22 cellular contexts compared by ENCODE assay signal in the genomic region with DNA sequence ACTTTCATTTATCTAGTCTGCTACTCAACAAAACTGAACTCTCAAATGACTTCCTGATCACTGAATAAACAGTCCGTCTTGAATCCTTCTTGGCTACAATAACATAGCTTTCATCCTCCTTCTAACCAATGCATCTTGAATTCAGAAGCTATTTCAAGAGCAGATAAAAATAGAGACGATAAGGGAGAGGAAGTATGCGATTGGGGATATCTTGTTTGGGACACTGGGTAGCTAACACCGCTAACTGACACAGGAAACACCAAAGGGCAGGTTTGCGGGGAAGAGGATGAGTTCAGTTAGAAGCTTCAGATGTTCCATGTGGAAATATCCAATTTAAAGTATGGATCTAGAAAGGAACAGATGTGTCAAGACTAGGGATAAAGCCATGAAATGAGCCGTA.
"Had no signal": no experiment of that assay in that cellular context is flagged by ENCODE, and none has a peak within 500 bp of the region (broad histone marks: within the 10 kb centered on the region; RNA-seq: fewer than 3 reads in every experiment).

No MANE protein-coding gene starts in this region.

- H3K27ac ChIP-seq: foreskin keratinocyte, hepatocyte, left lung, parathyroid adenoma, WERI-Rb-1 had no signal

- H3K27me3 ChIP-seq: hepatocyte, left lung had no signal

- H3K36me3 ChIP-seq: left lung, WERI-Rb-1 had no signal

- H3K9me3 ChIP-seq: left lung had no signal

- ATAC-seq: activated CD8-positive, alpha-beta T cell treated with anti-CD3 and anti-CD28 coated beads, Interleukin-2, amount 10 ng/mL, durations not matched to agents 7 days and 5 days; activated naive CD8-positive, alpha-beta T cell treated with anti-CD3 and anti-CD28 coated beads, Interleukin-2, amount 50 U/mL, for 24 hours; foreskin keratinocyte; left lung; sciatic nerve; stimulated activated naive B cell treated with anti-CD40 and anti-IgM and Interleukin-4, amounts not matched to agents 10 μg/mL and 1 μg/mL and 100 μg/mL, for 72 hours had no signal

- DNase-seq: activated CD4-positive, alpha-beta T cell treated with anti-CD3 and anti-CD28 coated beads, Interleukin-2, amount 10 ng/mL, durations not matched to agents 7 days and 5 days; activated CD4-positive, CD25-positive, alpha-beta regulatory T cell treated with anti-CD3 and anti-CD28 coated beads, Interleukin-2, amount 50 U/mL, for 72 hours; activated CD8-positive, alpha-beta T cell treated with anti-CD3 and anti-CD28 coated beads, Interleukin-2, amount 10 ng/mL, durations not matched to agents 7 days and 5 days; activated gamma-delta T cell; activated naive CD4-positive, alpha-beta T cell treated with anti-CD3 and anti-CD28 coated beads, Interleukin-2, amount 50 U/mL, for 16 hours; activated naive CD8-positive, alpha-beta T cell treated with anti-CD3 and anti-CD28 coated beads, Interleukin-2, amount 50 U/mL, for 24 hours; caudate nucleus; effector memory CD4-positive, alpha-beta T cell; foreskin keratinocyte; immature natural killer cell; left lung; nephron progenitor cell; stimulated activated CD4-positive, alpha-beta T cell treated with anti-CD3 and anti-CD28 coated beads, Interleukin-15, amount 100 ng/mL, for 24 hours; stimulated activated CD4-positive, alpha-beta T cell treated with anti-CD3 and anti-CD28 coated beads, Interleukin-2, amount 100 ng/mL, for 48 hours; stimulated activated CD8-positive, alpha-beta memory T cell treated with anti-CD3 and anti-CD28 coated beads, Interleukin-4, amount 100 ng/mL, for 48 hours; stimulated activated naive B cell treated with anti-CD40 and anti-IgM and Interleukin-4, amounts not matched to agents 10 μg/mL and 1 μg/mL and 100 μg/mL, for 72 hours; T1000; WERI-Rb-1 had no signal

- H3K4me3 ChIP-seq: hepatocyte, left lung, smooth muscle cell had no signal

- H3K4me1 ChIP-seq: foreskin keratinocyte, left lung, parathyroid adenoma had no signal
